In genomic region chr14:47763188-47763854, GRCh38 we compare ENCODE assay signal across 20 cellular contexts.
DNase-seq lines count a peak whose midpoint lies in the region; ATAC-seq and TF ChIP-seq lines count a peak whose summit lies in the region.
"Had no signal": no experiment of that assay in that cellular context is flagged by ENCODE, and none has a peak within 500 bp of the region (broad histone marks: within the 10 kb centered on the region; RNA-seq: fewer than 3 reads in every experiment).

No MANE protein-coding gene starts in this region.

- no peak for TF ChIP-seq POLR2A in GM18505 (IDR thresholded peaks at IDR 0.05; ENCODE audit: borderline replicate concordance, extremely low read depth, insufficient read depth, insufficient read length)

- no peak for TF ChIP-seq CTCF in OCI-LY3 (IDR thresholded peaks at IDR 0.05; ENCODE audit: low read depth, low read length)

- H3K4me1 ChIP-seq in OCI-LY3 (ENCODE audit: low read length) = peaks cover 10% of the 10 kb centered on the region; the same call in 1 of the 2 replicates
- H3K4me1 ChIP-seq in right cardiac atrium (ENCODE audit: control insufficient read depth, insufficient read depth, low read length) = no peaks in the 10 kb centered on the region

- H3K9me3 ChIP-seq in OCI-LY3 (ENCODE audit: insufficient read depth, low read length) (0 out of 2 replicates have a peak, but pooled peaks cover 4% of the 10 kb centered on the region), right cardiac atrium (ENCODE audit: control insufficient read depth, low read length) (no peaks in the 10 kb centered on the region)

- H3K27me3 ChIP-seq in OCI-LY3 (ENCODE audit: low read depth, low read length) (no peaks in the 10 kb centered on the region), right cardiac atrium (ENCODE audit: control insufficient read depth, insufficient read depth) (no peaks in the 10 kb centered on the region)

- intact Hi-C loops in right cardiac atrium (cut with DNase I) = no loop called here

- H2AFZ ChIP-seq in OCI-LY3 (ENCODE audit: low read depth, low read length) = peak overlapping the region; percentile 92

- H3K36me3 ChIP-seq in OCI-LY3 (replicated peaks; ENCODE audit: low read depth, low read length) = no peaks in the 10 kb centered on the region

- 0 out of 2 replicates have a peak overlapping the region, but pooled peaks have one; percentile 3 for H3K9ac ChIP-seq in OCI-LY3 (ENCODE audit: low read length)

- ATAC-seq in GM18505 (IDR thresholded peaks at IDR 0.05; ENCODE audit: unreplicated experiment) (peak; percentile 76), GM19463 (IDR thresholded peaks at IDR 0.05; ENCODE audit: unreplicated experiment) (peak; percentile 64), HG03135 (IDR thresholded peaks at IDR 0.05; ENCODE audit: unreplicated experiment) (peak; percentile 65), right cardiac atrium (no peak)
- ATAC-seq in activated CD4-positive, CD25-positive, alpha-beta regulatory T cell treated with anti-CD3 and anti-CD28 coated beads, Interleukin-2, amount 50 U/mL, for 24 hours = no peak
- ATAC-seq: PC-3, T-helper 17 cell had no signal

- H4K20me1 ChIP-seq in OCI-LY3 (ENCODE audit: insufficient read depth, low read length) = no peaks in the 10 kb centered on the region

- DNase-seq in HCEC 1CT = no peak
- no peak for DNase-seq in right cardiac atrium
- no peak for DNase-seq in anterior cingulate cortex (lab: John Stamatoyannopoulos, UW)
- DNase-seq: C1 segment of cervical spinal cord, DND-41, GDM1, H9, MV-4-11, NCI-H1417 treated with DMSO at 0.1 percent for 48 hours, NCI-H1930, NCI-H446, NCI-H69, PC-3, T-helper 17 cell had no signal

- peak overlapping the region; percentile 44 for H3K4me3 ChIP-seq in OCI-LY3 (ENCODE audit: low read length)
- H3K4me3 ChIP-seq in right cardiac atrium (ENCODE audit: low read length) = no peak overlapping the region

- no peak overlapping the region for H3K27ac ChIP-seq in OCI-LY3 (ENCODE audit: low read length)
- H3K27ac ChIP-seq in right cardiac atrium (ENCODE audit: low read length) = no peak overlapping the region
- H3K27ac ChIP-seq: RWPE1 had no signal

- no peaks in the 10 kb centered on the region for H3K79me2 ChIP-seq in OCI-LY3 (ENCODE audit: low read length)

- H3K4me2 ChIP-seq in OCI-LY3 (ENCODE audit: low read length) = peak overlapping the region; percentile 60

- WGBS in right cardiac atrium = 79% methylated on average over 2 of the region's 2 CpGs

Comparison
In these comparisons a context has a peak if more than half of its experiments do, and no peak if none do; other contexts are left out.
1. ATAC-seq: peak in GM18505 (single experiment), GM19463 (single experiment) and HG03135 (single experiment); none in activated CD4-positive, CD25-positive, alpha-beta regulatory T cell treated with anti-CD3 and anti-CD28 coated beads, Interleukin-2, amount 50 U/mL, for 24 hours (0 of 2) and right cardiac atrium (0 of 2).